ENCODE assay signal across 17 cellular contexts in genomic region chr6:4953440-4953839, GRCh38.
"Had no signal": no experiment of that assay in that cellular context is flagged by ENCODE, and none has a peak within 500 bp of the region (broad histone marks: within the 10 kb centered on the region; RNA-seq: fewer than 3 reads in every experiment).

No MANE protein-coding gene starts in this region.

- H3K4me1 Mint-ChIP-seq: nephron; stimulated activated effector memory CD8-positive, alpha-beta T cell treated with anti-CD3 and anti-CD28 coated beads, Interleukin-12 subunit alpha, Interleukin-12 subunit beta, amount 100 ng/mL, for 72 hours had no signal

- ATAC-seq: heart right ventricle; naive thymus-derived CD8-positive, alpha-beta T cell; right cardiac atrium; sciatic nerve; stimulated activated effector memory CD8-positive, alpha-beta T cell treated with anti-CD3 and anti-CD28 coated beads, Interleukin-12 subunit alpha, Interleukin-12 subunit beta, amount 100 ng/mL, for 72 hours had no signal

- H3K4me3 Mint-ChIP-seq: naive thymus-derived CD8-positive, alpha-beta T cell; nephron; neural progenitor cell; stimulated activated effector memory CD8-positive, alpha-beta T cell treated with anti-CD3 and anti-CD28 coated beads, Interleukin-12 subunit alpha, Interleukin-12 subunit beta, amount 100 ng/mL, for 72 hours; stimulated activated naive CD8-positive, alpha-beta T cell treated with anti-CD3 and anti-CD28 coated beads, Interleukin-15, Interleukin-2, amounts not matched to agents 100 ng/mL and 50 ng/mL, for 24 hours had no signal

- H3K9me3 Mint-ChIP-seq: naive thymus-derived CD8-positive, alpha-beta T cell; nephron; neural progenitor cell; stimulated activated effector memory CD8-positive, alpha-beta T cell treated with anti-CD3 and anti-CD28 coated beads, Interleukin-12 subunit alpha, Interleukin-12 subunit beta, amount 100 ng/mL, for 72 hours; stimulated activated naive CD8-positive, alpha-beta T cell treated with anti-CD3 and anti-CD28 coated beads, Interleukin-15, Interleukin-2, amounts not matched to agents 100 ng/mL and 50 ng/mL, for 24 hours had no signal

- H3K27me3 Mint-ChIP-seq: naive thymus-derived CD8-positive, alpha-beta T cell; progenitor cell of endocrine pancreas; stimulated activated naive CD8-positive, alpha-beta T cell treated with anti-CD3 and anti-CD28 coated beads, Interleukin-15, Interleukin-2, amounts not matched to agents 100 ng/mL and 50 ng/mL, for 24 hours had no signal

- H3K27ac Mint-ChIP-seq: naive thymus-derived CD8-positive, alpha-beta T cell; nephron; neural progenitor cell; progenitor cell of endocrine pancreas; stimulated activated effector memory CD8-positive, alpha-beta T cell treated with anti-CD3 and anti-CD28 coated beads, Interleukin-12 subunit alpha, Interleukin-12 subunit beta, amount 100 ng/mL, for 72 hours; stimulated activated naive CD8-positive, alpha-beta T cell treated with anti-CD3 and anti-CD28 coated beads, Interleukin-15, Interleukin-2, amounts not matched to agents 100 ng/mL and 50 ng/mL, for 24 hours had no signal

- DNase-seq: heart right ventricle; islet precursor cell; left ventricle myocardium inferior; naive thymus-derived CD8-positive, alpha-beta T cell; right cardiac atrium; stimulated activated CD4-positive, alpha-beta T cell treated with anti-CD3 and anti-CD28 coated beads, Interleukin-12 subunit alpha, Interleukin-12 subunit beta, amount 100 ng/mL, for 4 hours; stimulated activated CD4-positive, alpha-beta T cell treated with anti-CD3 and anti-CD28 coated beads, Interleukin-15, amount 100 ng/mL, for 24 hours; stimulated activated CD4-positive, alpha-beta T cell treated with anti-CD3 and anti-CD28 coated beads, Interleukin-2, amount 100 ng/mL, for 24 hours; stimulated activated CD4-positive, alpha-beta T cell treated with anti-CD3 and anti-CD28 coated beads, Interleukin-4, amount 100 ng/mL, for 1 hour; stimulated activated naive CD4-positive, alpha-beta T cell; substantia nigra had no signal
